ENCODE assay signal across 18 cellular contexts in the genomic region with DNA sequence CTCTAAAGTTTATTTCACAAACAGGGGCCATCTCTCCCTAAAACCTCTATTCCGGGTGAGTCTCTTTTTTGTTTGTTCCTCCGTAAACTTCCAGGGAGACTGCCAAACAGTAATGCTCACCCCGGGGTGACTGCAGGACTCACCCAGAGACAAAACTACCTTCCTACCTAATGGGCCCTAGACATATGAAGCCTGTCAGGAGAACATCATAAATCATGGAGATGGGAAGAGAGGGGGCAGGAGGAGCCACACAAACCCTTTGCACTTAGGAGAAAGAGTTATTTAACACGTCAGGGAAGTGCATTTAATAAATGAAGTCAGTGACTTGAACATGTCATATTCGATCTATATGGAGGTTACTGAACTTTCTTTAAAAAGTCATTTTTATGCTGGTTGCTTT.
"Had no signal": no experiment of that assay in that cellular context is flagged by ENCODE, and none has a peak within 500 bp of the region (broad histone marks: within the 10 kb centered on the region; RNA-seq: fewer than 3 reads in every experiment).

No MANE protein-coding gene starts in this region.

- FAIRE-seq: pancreas, TTC549 had no signal

- H3K27me3 ChIP-seq: body of pancreas, colonic mucosa, esophagus muscularis mucosa, pancreas, transverse colon had no signal

- ATAC-seq: body of pancreas, pancreas had no signal

- H3K27ac Mint-ChIP-seq: activated CD4-positive, alpha-beta T cell treated with anti-CD3 and anti-CD28 coated beads, Interleukin-2, amount 10 ng/mL, durations not matched to agents 24 days and 14 days; activated naive CD8-positive, alpha-beta T cell had no signal

- H3K9me3 Mint-ChIP-seq: activated CD4-positive, alpha-beta T cell treated with anti-CD3 and anti-CD28 coated beads, Interleukin-2, amount 10 ng/mL, durations not matched to agents 24 days and 14 days had no signal

- H3K4me3 ChIP-seq: body of pancreas, colonic mucosa, esophagus muscularis mucosa, pancreas, skin epidermis, transverse colon had no signal

- H3K27me3 Mint-ChIP-seq: activated CD4-positive, alpha-beta T cell treated with anti-CD3 and anti-CD28 coated beads, Interleukin-2, amount 10 ng/mL, durations not matched to agents 24 days and 14 days; activated naive CD8-positive, alpha-beta T cell had no signal

- H3K9me3 ChIP-seq: body of pancreas, colonic mucosa, esophagus muscularis mucosa, pancreas had no signal

- H3K36me3 ChIP-seq: colonic mucosa, esophagus muscularis mucosa, pancreas, transverse colon had no signal

- DNase-seq: activated CD4-positive, alpha-beta T cell treated with anti-CD3 and anti-CD28 coated beads, Interleukin-2, amount 10 ng/mL, durations not matched to agents 24 days and 14 days; activated CD4-positive, CD25-positive, alpha-beta regulatory T cell; activated gamma-delta T cell treated with Interleukin-2 at 50 U/mL for 16 hours; amygdala; body of pancreas; caudate nucleus; colonic mucosa; effector CD4-positive, alpha-beta T cell; pancreas; retina; stimulated activated CD4-positive, alpha-beta T cell treated with anti-CD3 and anti-CD28 coated beads, Interleukin-4, amount 100 ng/mL, for 4 hours; stimulated activated CD8-positive, alpha-beta memory T cell treated with anti-CD3 and anti-CD28 coated beads, Interleukin-4, amount 100 ng/mL, for 48 hours; stimulated activated naive CD4-positive, alpha-beta T cell treated with Interleukin-2 at 50 U/mL for 16 hours; transverse colon had no signal

- H3K4me1 ChIP-seq: body of pancreas, colonic mucosa, pancreas had no signal

- H3K4me3 Mint-ChIP-seq: activated CD4-positive, alpha-beta T cell treated with anti-CD3 and anti-CD28 coated beads, Interleukin-2, amount 10 ng/mL, durations not matched to agents 24 days and 14 days; activated naive CD8-positive, alpha-beta T cell had no signal

- H3K27ac ChIP-seq: body of pancreas, colonic mucosa, pancreas had no signal
